In the genomic region with DNA sequence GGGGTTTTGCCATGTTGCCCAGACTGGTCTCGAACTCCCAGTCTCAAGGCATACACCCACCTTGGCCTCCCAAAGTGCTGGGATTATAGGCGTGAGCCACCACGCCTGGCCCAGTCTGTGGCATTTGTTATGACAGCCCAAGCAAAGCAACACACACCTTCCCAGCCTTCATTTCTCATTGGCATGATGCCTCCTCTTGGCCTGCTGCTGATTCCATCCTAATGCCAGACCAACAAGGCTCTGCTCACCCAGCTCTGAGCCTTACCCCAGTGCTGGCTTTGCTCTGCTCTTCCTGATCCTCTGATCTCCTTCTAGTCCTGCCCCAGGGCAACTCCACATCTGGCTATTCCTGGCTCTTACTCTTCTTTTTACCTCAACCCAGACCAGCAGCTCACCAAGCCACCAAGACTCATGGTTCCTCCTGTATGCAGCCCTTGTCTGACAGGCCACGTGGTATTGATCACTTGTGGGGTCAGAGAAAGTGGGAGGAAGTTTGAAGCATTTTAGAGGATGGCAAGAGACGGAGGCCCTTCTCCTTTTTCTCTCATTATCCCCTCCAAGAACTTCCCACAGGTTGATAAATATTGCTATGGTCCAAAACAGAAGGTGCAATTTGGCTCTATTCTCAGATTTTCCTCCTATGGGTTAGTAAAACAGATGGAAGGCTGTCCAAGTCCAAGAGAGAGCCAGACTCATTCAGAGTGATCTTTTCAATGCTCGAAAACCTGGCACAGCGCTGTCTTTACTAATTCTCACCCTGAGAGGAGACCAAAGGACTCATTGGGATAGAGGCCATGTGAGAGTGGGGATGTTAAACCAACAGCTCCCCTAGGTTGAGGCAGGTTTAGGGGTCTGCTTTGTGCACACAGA, we compare ENCODE assay signal across 1 cellular context.
TF ChIP-seq lines count a peak whose summit lies in the region.

No MANE protein-coding gene starts in this region.

TF ChIP-seq in SK-N-SH, 30 proteins besides CTCF, POLR2A, EP300 and RAD21 (continued from another document):
- TF ChIP-seq, protein P1, sequence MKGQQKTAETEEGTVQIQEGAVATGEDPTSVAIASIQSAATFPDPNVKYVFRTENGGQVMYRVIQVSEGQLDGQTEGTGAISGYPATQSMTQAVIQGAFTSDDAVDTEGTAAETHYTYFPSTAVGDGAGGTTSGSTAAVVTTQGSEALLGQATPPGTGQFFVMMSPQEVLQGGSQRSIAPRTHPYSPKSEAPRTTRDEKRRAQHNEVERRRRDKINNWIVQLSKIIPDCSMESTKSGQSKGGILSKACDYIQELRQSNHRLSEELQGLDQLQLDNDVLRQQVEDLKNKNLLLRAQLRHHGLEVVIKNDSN (IDR thresholded peaks at IDR 0.05; ENCODE audit: borderline replicate concordance, low read depth): no peak
- TF ChIP-seq, protein P2, sequence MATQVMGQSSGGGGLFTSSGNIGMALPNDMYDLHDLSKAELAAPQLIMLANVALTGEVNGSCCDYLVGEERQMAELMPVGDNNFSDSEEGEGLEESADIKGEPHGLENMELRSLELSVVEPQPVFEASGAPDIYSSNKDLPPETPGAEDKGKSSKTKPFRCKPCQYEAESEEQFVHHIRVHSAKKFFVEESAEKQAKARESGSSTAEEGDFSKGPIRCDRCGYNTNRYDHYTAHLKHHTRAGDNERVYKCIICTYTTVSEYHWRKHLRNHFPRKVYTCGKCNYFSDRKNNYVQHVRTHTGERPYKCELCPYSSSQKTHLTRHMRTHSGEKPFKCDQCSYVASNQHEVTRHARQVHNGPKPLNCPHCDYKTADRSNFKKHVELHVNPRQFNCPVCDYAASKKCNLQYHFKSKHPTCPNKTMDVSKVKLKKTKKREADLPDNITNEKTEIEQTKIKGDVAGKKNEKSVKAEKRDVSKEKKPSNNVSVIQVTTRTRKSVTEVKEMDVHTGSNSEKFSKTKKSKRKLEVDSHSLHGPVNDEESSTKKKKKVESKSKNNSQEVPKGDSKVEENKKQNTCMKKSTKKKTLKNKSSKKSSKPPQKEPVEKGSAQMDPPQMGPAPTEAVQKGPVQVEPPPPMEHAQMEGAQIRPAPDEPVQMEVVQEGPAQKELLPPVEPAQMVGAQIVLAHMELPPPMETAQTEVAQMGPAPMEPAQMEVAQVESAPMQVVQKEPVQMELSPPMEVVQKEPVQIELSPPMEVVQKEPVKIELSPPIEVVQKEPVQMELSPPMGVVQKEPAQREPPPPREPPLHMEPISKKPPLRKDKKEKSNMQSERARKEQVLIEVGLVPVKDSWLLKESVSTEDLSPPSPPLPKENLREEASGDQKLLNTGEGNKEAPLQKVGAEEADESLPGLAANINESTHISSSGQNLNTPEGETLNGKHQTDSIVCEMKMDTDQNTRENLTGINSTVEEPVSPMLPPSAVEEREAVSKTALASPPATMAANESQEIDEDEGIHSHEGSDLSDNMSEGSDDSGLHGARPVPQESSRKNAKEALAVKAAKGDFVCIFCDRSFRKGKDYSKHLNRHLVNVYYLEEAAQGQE (IDR thresholded peaks at IDR 0.05; ENCODE audit: low read depth, low read length): no peak
- TF ChIP-seq NFIC (IDR thresholded peaks at IDR 0.05; ENCODE audit: borderline replicate concordance): no peak
- no peak for TF ChIP-seq FOXJ3 (CRISPR knock-in tag; IDR thresholded peaks at IDR 0.05)
